In genomic region chr7:100603697-100604077, GRCh38 we compare ENCODE assay signal across 8 cellular contexts. TPM values are rescaled to one million over a fixed set of nuclear protein-coding genes. Genes with fewer than 3 reads are reported as not detected.
A peak's percentile ranks its signal among the peaks of the same experiment; 100 is the strongest.
DNase-seq lines count a peak whose midpoint lies in the region; FAIRE-seq and TF ChIP-seq lines count a peak whose summit lies in the region.

No MANE protein-coding gene starts in this region.

- no peaks in the 10 kb centered on the region for H3K36me3 ChIP-seq in bronchial epithelial cell (ENCODE audit: control insufficient read depth, insufficient read depth, low read length)
- no peaks in the 10 kb centered on the region for H3K36me3 ChIP-seq in muscle layer of duodenum (ENCODE audit: control insufficient read depth in 1 of 2, insufficient read depth in 2 of 2, low read length in 2 of 2)

- no peak overlapping the region for H3K27ac ChIP-seq in muscle layer of duodenum (ENCODE audit: low read length)

- H3K27me3 ChIP-seq in bronchial epithelial cell (ENCODE audit: control insufficient read depth, insufficient read depth, low read length) (no peaks in the 10 kb centered on the region), muscle layer of duodenum (ENCODE audit: low read depth, low read length) (no peaks in the 10 kb centered on the region)

- H3K4me3 ChIP-seq in Jurkat, Clone E6-1 (ENCODE audit: low read length), result peak overlapping the region; percentile 65
- H3K4me3 ChIP-seq in bronchial epithelial cell (ENCODE audit: low read depth, low read length) (peak overlapping the region; percentile 60), muscle layer of duodenum (ENCODE audit: low read depth in 1 of 2, low read length in 2 of 2) (peak overlapping the region; percentile 48 to 60)

- DNase-seq in EH (ENCODE audit: low read depth) (peak; percentile 55), bronchial epithelial cell (ENCODE audit: low read depth) (no peak), RCC 7860 (ENCODE audit: low spot score) (no peak), C1 segment of cervical spinal cord (lab: John Stamatoyannopoulos, UW) (no peak), RPMI8226 (no peak)
- no peak for DNase-seq in Jurkat, Clone E6-1 (ENCODE audit: low read depth, low spot score)
- DNase-seq in NK-92 treated with Interleukin-12 subunit alpha and Interleukin-12 subunit beta, amount 100 ng/mL, for 24 hours (lab: John Stamatoyannopoulos, UW), result no peak

- TF ChIP-seq CTCF in bronchial epithelial cell (IDR thresholded peaks at IDR 0.05; ENCODE audit: insufficient read depth, low read length, severe bottlenecking), result no peak

- FAIRE-seq in bronchial epithelial cell (lab: Jason Lieb, UNC) (no peak), RCC 7860 (lab: Jason Lieb, UNC) (no peak)

- H3K4me1 ChIP-seq in muscle layer of duodenum (ENCODE audit: control insufficient read depth in 1 of 2, insufficient read depth in 2 of 2, low read length in 2 of 2), result peaks cover 0 to 28% of the 10 kb centered on the region in 2 donors

- H3K9me3 ChIP-seq in muscle layer of duodenum (ENCODE audit: control insufficient read depth in 1 of 2, low read length in 2 of 2), result no peaks in the 10 kb centered on the region

RNA-seq across cellular contexts. Expression of gene PCOLCE, which starts 1.5 kb away (rescaled TPM):
- polyA plus RNA-seq in Jurkat, Clone E6-1 (2012; ENCODE audit: insufficient read depth, insufficient read length), result 51.4 TPM
- 0.38 and 0.53 TPM in 2 replicates for total RNA-seq in bronchial epithelial cell

RNA-seq across cellular contexts. Expression of gene MOSPD3, which starts 8.7 kb away (rescaled TPM):
- polyA plus RNA-seq in Jurkat, Clone E6-1 (2012; ENCODE audit: insufficient read depth, insufficient read length), result 28.9 TPM
- total RNA-seq in bronchial epithelial cell, result 1.8 and 1.9 TPM in 2 replicates

RNA-seq across cellular contexts. Expression of gene FBXO24, which starts 17.6 kb away (rescaled TPM):
- polyA plus RNA-seq in Jurkat, Clone E6-1 (2012; ENCODE audit: insufficient read depth, insufficient read length), result 1.6 TPM
- total RNA-seq in bronchial epithelial cell, result 0.38 and 0.53 TPM in 2 replicates

RNA-seq across cellular contexts. Expression of gene LRCH4, which starts 17.8 kb away (rescaled TPM):
- polyA plus RNA-seq in Jurkat, Clone E6-1 (2012; ENCODE audit: insufficient read depth, insufficient read length), result 48.3 TPM
- total RNA-seq in bronchial epithelial cell, result 3.9 and 8.2 TPM in 2 replicates

RNA-seq across cellular contexts. Expression of gene SAP25, which starts 30.0 kb away (rescaled TPM):
- 7.3 TPM for polyA plus RNA-seq in Jurkat, Clone E6-1 (2012; ENCODE audit: insufficient read depth, insufficient read length)
- not detected in 2 replicates for total RNA-seq in bronchial epithelial cell
